8 cellular contexts compared by ENCODE assay signal in genomic region chr18:54261894-54262293, GRCh38. TPM values are rescaled to one million over a fixed set of nuclear protein-coding genes. Genes with fewer than 3 reads are reported as not detected.
DNase-seq lines count a peak whose midpoint lies in the region; ATAC-seq and TF ChIP-seq lines count a peak whose summit lies in the region.

No MANE protein-coding gene starts in this region.

- DNase-seq in SKM-1 (lab: John Stamatoyannopoulos, UW; ENCODE audit: unreplicated experiment) (peak; percentile 19), D341Med (ENCODE audit: low spot score) (no peak), mesenteric fat pad (ENCODE audit: low spot score) (no peak), endothelial cell (ENCODE audit: low spot score) (no peak), amygdala (lab: John Stamatoyannopoulos, UW) (no peak)
- DNase-seq in stimulated activated CD4-positive, alpha-beta T cell treated with anti-CD3 and anti-CD28 coated beads, Interleukin-15, amount 100 ng/mL, for 48 hours (ENCODE audit: low read depth in 2 of 2): peak; percentile 47 to 58

- H3K27me3 Mint-ChIP-seq in endothelial cell (ENCODE audit: unreplicated experiment): no peaks in the 10 kb centered on the region

- ATAC-seq in GM18909 (IDR thresholded peaks at IDR 0.05; ENCODE audit: poor library complexity, unreplicated experiment) (peak; percentile 83), HG02852 (IDR thresholded peaks at IDR 0.05; ENCODE audit: unreplicated experiment) (peak; percentile 66)

- no peaks in the 10 kb centered on the region for H3K4me1 Mint-ChIP-seq in endothelial cell (ENCODE audit: unreplicated experiment)

- H3K36me3 Mint-ChIP-seq in endothelial cell (ENCODE audit: low read depth, unreplicated experiment): no peaks in the 10 kb centered on the region

- H3K4me3 Mint-ChIP-seq in endothelial cell (ENCODE audit: unreplicated experiment): no peak overlapping the region

- H3K9me3 Mint-ChIP-seq in endothelial cell (ENCODE audit: unreplicated experiment): no peaks in the 10 kb centered on the region

- TF ChIP-seq CTCF in endothelial cell (IDR thresholded peaks at IDR 0.05; ENCODE audit: unreplicated experiment): no peak

- H3K27ac Mint-ChIP-seq in endothelial cell (ENCODE audit: unreplicated experiment): no peak overlapping the region

RNA-seq across cellular contexts. Expression of gene POLI, which starts 7.4 kb away (rescaled TPM):
- total RNA-seq in mesenteric fat pad (34.6 TPM), endothelial cell (ENCODE audit: unreplicated experiment) (29.0 TPM)

RNA-seq across cellular contexts. Expression of gene MBD2, which starts 37.4 kb away (rescaled TPM):
- total RNA-seq in mesenteric fat pad: 153 TPM
- total RNA-seq in endothelial cell (ENCODE audit: unreplicated experiment): 27.7 TPM

Comparison
In these comparisons a context has a peak if more than half of its experiments do, and no peak if none do; other contexts are left out.
1. DNase-seq: peak in SKM-1 (single experiment) and stimulated activated CD4-positive, alpha-beta T cell treated with anti-CD3 and anti-CD28 coated beads, Interleukin-15, amount 100 ng/mL, for 48 hours (2 of 2); none in D341Med (single experiment), mesenteric fat pad (single experiment), endothelial cell (single experiment) and amygdala (0 of 56).